ENCODE assay signal across 26 cellular contexts in genomic region chr6:151301547-151301946, GRCh38.
DNase-seq lines count a peak whose midpoint lies in the region; ATAC-seq, FAIRE-seq and TF ChIP-seq lines count a peak whose summit lies in the region.
"Had no signal": no experiment of that assay in that cellular context is flagged by ENCODE, and none has a peak within 500 bp of the region (broad histone marks: within the 10 kb centered on the region; RNA-seq: fewer than 3 reads in every experiment).

No MANE protein-coding gene starts in this region.

- no peaks in the 10 kb centered on the region for H3K36me3 ChIP-seq in K562 (ENCODE audit: control insufficient read depth, insufficient read depth, low read length)

- intact Hi-C loops in K562 (cut with micrococcal nuclease), result no loop called here

- no peaks in the 10 kb centered on the region for H3K9me1 ChIP-seq in K562 (ENCODE audit: control insufficient read depth, insufficient read depth, low read length)

- H3K36me3 Mint-ChIP-seq in mesothelial cell of epicardium, result peaks cover 31% of the 10 kb centered on the region
- H3K36me3 Mint-ChIP-seq in osteocyte (ENCODE audit: unreplicated experiment), result peaks cover 18% of the 10 kb centered on the region
- H3K36me3 Mint-ChIP-seq: CD14-positive monocyte; CD4-positive, alpha-beta memory T cell; CD4-positive, CD25-positive, alpha-beta regulatory T cell had no signal

- no peaks in the 10 kb centered on the region for H3K9me3 ChIP-seq in K562 (replicated peaks; ENCODE audit: control insufficient read depth, insufficient read depth, low read depth, low read length)
- H3K9me3 ChIP-seq: BE2C, BLaER1 had no signal

- H3K4me1 Mint-ChIP-seq in mesothelial cell of epicardium (peaks cover 75% of the 10 kb centered on the region), osteocyte (ENCODE audit: unreplicated experiment) (peaks cover 48% of the 10 kb centered on the region)
- H3K4me1 Mint-ChIP-seq: CD14-positive monocyte; CD4-positive, alpha-beta memory T cell; CD4-positive, CD25-positive, alpha-beta regulatory T cell; CD8-positive, alpha-beta memory T cell had no signal

- H3K4me3 ChIP-seq in K562, result no peak overlapping the region
- H3K4me3 ChIP-seq: BLaER1 had no signal

- H3K4me2 ChIP-seq in K562 (ENCODE audit: insufficient read depth, low read length), result no peak overlapping the region

- no peaks in the 10 kb centered on the region for H3K9me3 Mint-ChIP-seq in mesothelial cell of epicardium
- no peaks in the 10 kb centered on the region for H3K9me3 Mint-ChIP-seq in osteocyte (ENCODE audit: unreplicated experiment)
- H3K9me3 Mint-ChIP-seq: CD14-positive monocyte; CD4-positive, alpha-beta memory T cell; CD8-positive, alpha-beta memory T cell had no signal

- no peak overlapping the region for H3K9ac ChIP-seq in K562 (ENCODE audit: insufficient read depth in 1 of 2, low read depth in 2 of 2, low read length in 2 of 2)
- H3K9ac ChIP-seq: BLaER1 had no signal

- CTCF ChIA-PET in K562 (lab: Yijun Ruan, JAX; ENCODE audit: low intra/inter-chr PET ratio) (no interaction called here), GM10248 (lab: Yijun Ruan, JAX) (interaction anchor here (1.0 to 1.4 kb wide), 2 partner anchors 22 to 410 kb away, joined by 3 read pairs; no protein-coding TSS in a partner anchor)

- H3K27ac ChIP-seq in K562 (ENCODE audit: extremely low read depth, low read depth, low read length) (no peak overlapping the region), caudate nucleus (ENCODE audit: low read depth, low read length) (no peak overlapping the region)

- H3K27ac Mint-ChIP-seq in mesothelial cell of epicardium, result peak overlapping the region; percentile 92
- H3K27ac Mint-ChIP-seq in osteocyte (ENCODE audit: unreplicated experiment), result peak overlapping the region; percentile 91
- H3K27ac Mint-ChIP-seq: CD14-positive monocyte; CD4-positive, alpha-beta memory T cell; CD4-positive, CD25-positive, alpha-beta regulatory T cell had no signal

- no peaks in the 10 kb centered on the region for H3K79me2 ChIP-seq in K562 (ENCODE audit: control insufficient read depth, insufficient read depth, low read length)

- no peak for TF ChIP-seq EP300 in K562 (IDR thresholded peaks at IDR 0.05; ENCODE audit: low read length)

- no peak for TF ChIP-seq RAD21 in K562 (CRISPR knock-in tag; conservative IDR thresholded peaks at IDR 0.05 in 1 of 2, IDR thresholded peaks at IDR 0.05 in 1 of 2)

- TF ChIP-seq POLR2A in K562 (conservative IDR thresholded peaks at IDR 0.05), result no peak

- no peaks in the 10 kb centered on the region for H3K4me1 ChIP-seq in K562 (replicated peaks in 1 of 2; ENCODE audit: control insufficient read depth in 2 of 2, insufficient read depth in 2 of 2, low read length in 2 of 2)
- H3K4me1 ChIP-seq: BE2C had no signal

- H3K27me3 Mint-ChIP-seq in mesothelial cell of epicardium (ENCODE audit: low read depth) (no peaks in the 10 kb centered on the region), osteocyte (ENCODE audit: unreplicated experiment) (no peaks in the 10 kb centered on the region)

- BruUV-seq in K562 (replicated peaks; lab: Mats Ljungman, UMichigan), result no TSS peak

- in situ Hi-C loops in K562 (cut with MboI), result no loop called here

- H3K4me3 Mint-ChIP-seq in mesothelial cell of epicardium (no peak overlapping the region), osteocyte (ENCODE audit: unreplicated experiment) (no peak overlapping the region)
- H3K4me3 Mint-ChIP-seq: CD14-positive monocyte; CD4-positive, alpha-beta memory T cell; CD4-positive, CD25-positive, alpha-beta regulatory T cell; CD8-positive, alpha-beta memory T cell had no signal

- POLR2A ChIA-PET in K562 (lab: Yijun Ruan, JAX), result no interaction called here
- POLR2A ChIA-PET in GM10248 (lab: Yijun Ruan, JAX), result no interaction called here

- WGBS in K562 (ENCODE audit: insufficient coverage, low coverage, missing lambda C conversion rate), result 0% methylated on average over 8 of the region's 8 CpGs

- no peak for TF ChIP-seq CTCF in K562 (IDR thresholded peaks at IDR 0.05 in 2 of 3, conservative IDR thresholded peaks at IDR 0.05 in 1 of 3; ENCODE audit: insufficient read depth in 2 of 3, low read depth in 1 of 3, low read length in 3 of 3)
- no peak for TF ChIP-seq CTCF in mesothelial cell of epicardium (IDR thresholded peaks at IDR 0.05; ENCODE audit: unreplicated experiment)
- no peak for TF ChIP-seq CTCF in osteocyte (IDR thresholded peaks at IDR 0.05)
- no peak for TF ChIP-seq CTCF in GM10248 (IDR thresholded peaks at IDR 0.05; ENCODE audit: control extremely low read depth, extremely low read depth, low read depth, missing control alignments)

- ATAC-seq in K562, result no peak
- ATAC-seq in HG03520 (IDR thresholded peaks at IDR 0.05; ENCODE audit: unreplicated experiment), result no peak

- H2AFZ ChIP-seq in K562 (ENCODE audit: low read depth, low read length), result no peak overlapping the region

- H4K20me1 ChIP-seq in K562 (replicated peaks; ENCODE audit: control insufficient read depth, insufficient read depth, low read length), result 0 out of 2 replicates have a peak, but pooled peaks cover 4% of the 10 kb centered on the region

- DNase-seq in K562 (ENCODE audit: extremely low read depth in 1 of 4, low spot score in 3 of 4), result no peak
- no peak for DNase-seq in mesothelial cell of epicardium (ENCODE audit: low spot score in 2 of 2, unreplicated experiment in 2 of 2)
- DNase-seq in osteocyte (ENCODE audit: extremely low spot score, unreplicated experiment), result no peak
- DNase-seq in caudate nucleus (lab: John Stamatoyannopoulos, UW), result no peak
- no peak for DNase-seq in frontal cortex (ENCODE audit: low spot score in 2 of 2)
- DNase-seq in GM10248 (ENCODE audit: extremely low spot score), result no peak
- DNase-seq: 8988T; ACHN; BE2C; C1 segment of cervical spinal cord; CD4-positive, alpha-beta memory T cell; CD4-positive, CD25-positive, alpha-beta regulatory T cell; CD8-positive, alpha-beta memory T cell; COR-L47; DMS153; DMS53; DMS79; DND-41; EL; GDM1 had no signal

- FAIRE-seq in K562 (lab: Jason Lieb, UNC) (no peak), frontal cortex (lab: Jason Lieb, UNC) (no peak)
- FAIRE-seq: A204.1, GM12891, GM19239 had no signal

- H3K27me3 ChIP-seq in K562 (ENCODE audit: control insufficient read depth in 2 of 2, insufficient read depth in 2 of 2, low read length in 2 of 2), result peaks cover 61 to 74% of the 10 kb centered on the region in 2 experiments
- H3K27me3 ChIP-seq: BE2C, BLaER1 had no signal

TF ChIP-seq in K562, 482 proteins besides CTCF, POLR2A, EP300 and RAD21:
- peak; percentile 80 for TF ChIP-seq CBX8 (IDR thresholded peaks at IDR 0.05; ENCODE audit: borderline replicate concordance, extremely low read depth, low read depth, low read length, poor library complexity, severe bottlenecking)
- TF ChIP-seq ZFP36 (IDR thresholded peaks at IDR 0.05; ENCODE audit: low read depth, low read length, partially characterized antibody), result peak; percentile 42
- TF ChIP-seq ZNF408 (CRISPR knock-in tag; IDR thresholded peaks at IDR 0.05; ENCODE audit: low read depth), result no peak
- TF ChIP-seq ADNP (tag; IDR thresholded peaks at IDR 0.05), result no peak
- TF ChIP-seq ZNF57 (CRISPR knock-in tag; IDR thresholded peaks at IDR 0.05), result no peak
- peak; percentile 78 for TF ChIP-seq CBX2 (IDR thresholded peaks at IDR 0.05; ENCODE audit: insufficient read depth, low read length, poor library complexity, severe bottlenecking)
- 0 out of 2 replicates have a peak, but pooled peaks have one; percentile 46 for TF ChIP-seq RNF2 (IDR thresholded peaks at IDR 0.05)
